1 cellular context compared by ENCODE assay signal in genomic region chr12:49942921-49943662, GRCh38.
TF ChIP-seq lines count a peak whose summit lies in the region.

No MANE protein-coding gene starts in this region.

TF ChIP-seq in H1, 55 proteins besides CTCF, POLR2A, EP300 and RAD21:
- no peak for TF ChIP-seq ATF3 (IDR thresholded peaks at IDR 0.05; ENCODE audit: insufficient read depth, low read depth, low read length)
- TF ChIP-seq TEAD4 (IDR thresholded peaks at IDR 0.05; ENCODE audit: low read depth, low read length), result no peak
- TF ChIP-seq JUND (IDR thresholded peaks at IDR 0.05; ENCODE audit: low read length), result no peak
- TF ChIP-seq CBX5 (IDR thresholded peaks at IDR 0.05; ENCODE audit: low read depth, low read length), result no peak
- TF ChIP-seq RXRA (IDR thresholded peaks at IDR 0.05; ENCODE audit: insufficient read depth, low read depth, low read length), result no peak
- no peak for TF ChIP-seq BCL11A (IDR thresholded peaks at IDR 0.05; ENCODE audit: low read depth in 2 of 2, low read length in 2 of 2)
- no peak for TF ChIP-seq HDAC6 (IDR thresholded peaks at IDR 0.05; ENCODE audit: low read depth, low read length)
- TF ChIP-seq NANOG (IDR thresholded peaks at IDR 0.05; ENCODE audit: insufficient read depth, low read depth, low read length, poor library complexity, severe bottlenecking), result no peak
- no peak for TF ChIP-seq JUN (IDR thresholded peaks at IDR 0.05; ENCODE audit: low read depth, low read length)
- no peak for TF ChIP-seq KDM5A (IDR thresholded peaks at IDR 0.05; ENCODE audit: low read length)
- no peak for TF ChIP-seq POLR2AphosphoS5 (IDR thresholded peaks at IDR 0.05; ENCODE audit: low read depth, low read length)
- no peak for TF ChIP-seq GABPA (IDR thresholded peaks at IDR 0.05; ENCODE audit: borderline replicate concordance, insufficient read depth, low read length)
- TF ChIP-seq SIX5 (IDR thresholded peaks at IDR 0.05; ENCODE audit: low read depth, low read length), result no peak
- no peak for TF ChIP-seq RFX5 (IDR thresholded peaks at IDR 0.05; ENCODE audit: borderline replicate concordance, low read depth, low read length)
- TF ChIP-seq E2F6 (IDR thresholded peaks at IDR 0.05), result no peak
- TF ChIP-seq TAF1 (IDR thresholded peaks at IDR 0.05; ENCODE audit: low read depth, low read length), result no peak
- TF ChIP-seq GTF2F1 (IDR thresholded peaks at IDR 0.05; ENCODE audit: borderline replicate concordance, low read depth, low read length), result no peak
- no peak for TF ChIP-seq SRF (IDR thresholded peaks at IDR 0.05; ENCODE audit: low read depth, low read length)
